In genomic region chr10:72953687-72954086, GRCh38 we compare ENCODE assay signal across 1 cellular context.
TF ChIP-seq lines count a peak whose summit lies in the region.

No MANE protein-coding gene starts in this region.

TF ChIP-seq in K562, 482 proteins besides CTCF, POLR2A, EP300 and RAD21 (continued from another document):
- TF ChIP-seq ZBTB40 (IDR thresholded peaks at IDR 0.05) (no peak), ZBTB40 (CRISPR knock-in tag; IDR thresholded peaks at IDR 0.05) (no peak), L3MBTL2 (IDR thresholded peaks at IDR 0.05) (no peak), NFIC (IDR thresholded peaks at IDR 0.05) (no peak), ZNF3 (CRISPR knock-in tag; IDR thresholded peaks at IDR 0.05) (no peak), CXXC5 (CRISPR knock-in tag; IDR thresholded peaks at IDR 0.05) (no peak), AFF1 (IDR thresholded peaks at IDR 0.05; ENCODE audit: low read depth in 1 of 2, partially characterized antibody in 2 of 2) (no peak), CHAMP1 (IDR thresholded peaks at IDR 0.05) (no peak), TRIM25 (IDR thresholded peaks at IDR 0.05; ENCODE audit: borderline replicate concordance) (no peak), WHSC1 (IDR thresholded peaks at IDR 0.05; ENCODE audit: low read length) (no peak), ZFP36 (IDR thresholded peaks at IDR 0.05; ENCODE audit: low read depth, low read length, partially characterized antibody) (no peak), MAFF (IDR thresholded peaks at IDR 0.05; ENCODE audit: low read length) (no peak)
